Comparison of ENCODE assay signal across 9 cellular contexts in the genomic region with DNA sequence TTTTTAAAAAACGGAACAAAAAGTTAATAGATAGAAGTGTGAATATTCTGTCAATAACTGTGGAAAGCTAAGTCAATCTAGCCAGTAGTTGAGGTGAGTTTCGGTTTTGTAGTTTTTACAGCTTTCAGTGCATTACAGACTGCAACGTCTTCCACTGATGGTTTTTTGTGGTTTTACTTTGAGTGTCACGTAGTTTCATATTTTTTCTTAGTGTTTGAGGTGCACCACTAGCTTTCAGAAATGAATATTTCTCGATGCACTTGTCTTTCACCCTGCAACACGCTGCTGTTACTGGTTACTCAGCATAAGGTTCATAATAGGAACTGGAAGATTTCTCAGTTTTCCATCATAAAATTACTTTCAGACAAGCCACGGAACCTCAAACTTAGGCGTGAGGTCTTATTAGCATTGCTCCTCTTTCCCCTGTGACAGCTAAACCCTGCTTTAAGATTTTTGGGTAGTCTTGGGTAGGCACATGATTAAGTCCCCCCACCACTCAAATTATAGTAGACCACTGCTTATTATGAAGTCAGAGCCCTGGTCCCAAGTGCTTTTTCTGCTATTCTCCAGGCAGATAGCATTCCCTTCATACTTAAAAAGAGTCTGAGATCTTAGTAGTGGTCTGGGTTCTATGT.
DNase-seq lines count a peak whose midpoint lies in the region; ATAC-seq, FAIRE-seq and TF ChIP-seq lines count a peak whose summit lies in the region.
"Had no signal": no experiment of that assay in that cellular context is flagged by ENCODE, and none has a peak within 500 bp of the region (broad histone marks: within the 10 kb centered on the region; RNA-seq: fewer than 3 reads in every experiment).

No MANE protein-coding gene starts in this region.

- peaks cover 16% of the 10 kb centered on the region for H3K4me1 Mint-ChIP-seq in T-helper 17 cell

- DNase-seq in GM12891 (ENCODE audit: insufficient read length, low spot score) (peak; percentile 7), T-helper 17 cell (no peak), HPDE6-E6E7 (ENCODE audit: extremely low spot score) (no peak), midbrain (lab: John Stamatoyannopoulos, UW) (no peak), AML-193 (lab: John Stamatoyannopoulos, UW) (no peak)
- DNase-seq in activated CD4-positive, CD25-positive, alpha-beta regulatory T cell (lab: John Stamatoyannopoulos, UW) = no peak
- DNase-seq: H7 had no signal

- TF ChIP-seq POLR2A in GM12891 (IDR thresholded peaks at IDR 0.05; ENCODE audit: low read depth, low read length) = no peak

- H3K9me3 ChIP-seq in T-helper 17 cell (ENCODE audit: control insufficient read depth, low read length, poor library complexity, severe bottlenecking) = no peaks in the 10 kb centered on the region

- peak; percentile 82 for FAIRE-seq in GM12891 (lab: Jason Lieb, UNC)

- H3K27ac Mint-ChIP-seq in T-helper 17 cell = peak overlapping the region; percentile 73

- H3K4me3 Mint-ChIP-seq in T-helper 17 cell = peak overlapping the region; percentile 85

- ATAC-seq in GM19395 (IDR thresholded peaks at IDR 0.05; ENCODE audit: unreplicated experiment) = peak; percentile 98
- peak; percentile 98 for ATAC-seq in HG03045 (IDR thresholded peaks at IDR 0.05; ENCODE audit: unreplicated experiment)
- peak; percentile 68 for ATAC-seq in T-helper 17 cell

- H3K36me3 Mint-ChIP-seq in T-helper 17 cell (ENCODE audit: low read depth) = no peaks in the 10 kb centered on the region

- no peaks in the 10 kb centered on the region for H3K27me3 Mint-ChIP-seq in T-helper 17 cell

TF ChIP-seq in GM12891, 5 proteins besides CTCF, POLR2A, EP300 and RAD21:
- TF ChIP-seq SPI1 (IDR thresholded peaks at IDR 0.05; ENCODE audit: low read depth, low read length) (peak; percentile 52), PAX5 (IDR thresholded peaks at IDR 0.05; ENCODE audit: insufficient read depth, low read length, severe bottlenecking) (no peak)
